11 cellular contexts compared by ENCODE assay signal in the genomic region with DNA sequence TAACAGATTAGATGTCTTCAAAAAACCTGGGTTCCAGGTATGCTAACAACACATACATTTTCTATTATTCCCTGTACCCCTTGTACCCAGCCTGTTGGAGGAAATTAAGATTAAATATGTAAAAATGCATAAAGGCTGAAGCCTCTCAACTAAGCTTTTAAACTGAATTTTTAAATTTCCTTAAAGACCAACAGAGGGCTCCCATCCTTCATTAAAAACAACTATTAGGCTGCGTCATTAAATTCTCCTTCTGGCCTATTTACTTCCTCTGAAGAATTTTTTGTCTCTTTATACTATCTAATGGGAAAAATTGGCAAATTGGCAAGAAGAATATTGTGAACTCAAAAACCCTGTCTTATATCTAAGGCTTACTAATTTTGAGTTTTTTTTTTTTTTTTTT. TPM values are rescaled to one million over a fixed set of nuclear protein-coding genes. Genes with fewer than 3 reads are reported as not detected.
DNase-seq lines count a peak whose midpoint lies in the region; ATAC-seq and TF ChIP-seq lines count a peak whose summit lies in the region.
"Had no signal": no experiment of that assay in that cellular context is flagged by ENCODE, and none has a peak within 500 bp of the region (broad histone marks: within the 10 kb centered on the region; RNA-seq: fewer than 3 reads in every experiment).

No MANE protein-coding gene starts in this region.

- CTCF ChIA-PET in Caco-2 (lab: Charles Lee) = interaction anchor here (0.6 to 1.6 kb wide), 9 partner anchors 15 to 534 kb away, joined by 3 to 7 read pairs (median 4); a partner anchor contains a TSS

- BruUV-seq in Caco-2 (replicated peaks; lab: Mats Ljungman, UMichigan) = no TSS peak

- intact Hi-C loops in Caco-2 (cut with micrococcal nuclease; ENCODE audit: unreplicated experiment) = loop anchor here (1.0 kb wide), 1 partner anchor 81 kb away; no protein-coding TSS in a partner anchor

- TF ChIP-seq CTCF in Caco-2 (IDR thresholded peaks at IDR 0.05; ENCODE audit: insufficient read depth in 1 of 2, low read depth in 1 of 2, low read length in 1 of 2, severe bottlenecking in 1 of 2, unreplicated experiment in 1 of 2) (peak; percentile 12 to 44), nephron (IDR thresholded peaks at IDR 0.05; ENCODE audit: unreplicated experiment in 3 of 3) (peak; percentile 35 to 54 (median 38))

- H3K4me1 ChIP-seq in Caco-2 = no peaks in the 10 kb centered on the region

- peaks cover 66% of the 10 kb centered on the region for H3K36me3 Mint-ChIP-seq in Caco-2 (ENCODE audit: insufficient read depth, unreplicated experiment)
- H3K36me3 Mint-ChIP-seq in nephron (ENCODE audit: low read depth) = peaks cover 46% of the 10 kb centered on the region

- H3K27me3 ChIP-seq in Caco-2 (replicated peaks; ENCODE audit: control insufficient read depth, insufficient read depth, low read length) = no peaks in the 10 kb centered on the region
- H3K27me3 ChIP-seq: upper lobe of left lung had no signal

- H3K9me3 ChIP-seq in Caco-2 = no peaks in the 10 kb centered on the region
- H3K9me3 ChIP-seq: upper lobe of left lung had no signal

- H3K4me3 ChIP-seq in Caco-2 (ENCODE audit: low read depth, low read length) = no peak overlapping the region
- H3K4me3 ChIP-seq: upper lobe of left lung had no signal

- peaks cover 2% of the 10 kb centered on the region for H3K36me3 ChIP-seq in Caco-2 (ENCODE audit: control insufficient read depth, insufficient read depth, low read length)

- H3K4me1 Mint-ChIP-seq in Caco-2 (ENCODE audit: low read depth, unreplicated experiment) = no peaks in the 10 kb centered on the region
- H3K4me1 Mint-ChIP-seq in nephron = no peaks in the 10 kb centered on the region

- POLR2A ChIA-PET in Caco-2 (lab: Charles Lee) = interaction anchor here (0.5 kb wide), 1 partner anchor 73 kb away, joined by 3 read pairs; a partner anchor contains a TSS

- no peak overlapping the region for H3K4me3 Mint-ChIP-seq in Caco-2 (ENCODE audit: unreplicated experiment)
- no peak overlapping the region for H3K4me3 Mint-ChIP-seq in nephron

- H3K27me3 Mint-ChIP-seq in Caco-2 (ENCODE audit: insufficient read depth, unreplicated experiment) (no peaks in the 10 kb centered on the region), nephron (ENCODE audit: low read depth) (no peaks in the 10 kb centered on the region)

- no peak for DNase-seq in Caco-2
- DNase-seq in M059J (ENCODE audit: low read depth) = peak; percentile 2
- peak; percentile 37 for DNase-seq in cerebellum (ENCODE audit: low spot score)
- no peak for DNase-seq in activated CD8-positive, alpha-beta memory T cell treated with anti-CD3 and anti-CD28 coated beads for 24 hours
- no peak for DNase-seq in NCI-H1930 (lab: John Stamatoyannopoulos, UW)
- no peak for DNase-seq in NCI-H446 (lab: John Stamatoyannopoulos, UW)
- DNase-seq: amygdala, upper lobe of left lung had no signal

- no peak overlapping the region for H3K27ac Mint-ChIP-seq in Caco-2 (ENCODE audit: unreplicated experiment)
- H3K27ac Mint-ChIP-seq in nephron = no peak overlapping the region

- H3K9me3 Mint-ChIP-seq in Caco-2 (ENCODE audit: unreplicated experiment) (no peaks in the 10 kb centered on the region), nephron (no peaks in the 10 kb centered on the region)

- no peak for ATAC-seq in GM18858 (IDR thresholded peaks at IDR 0.05; ENCODE audit: unreplicated experiment)
- ATAC-seq: activated CD4-positive, CD25-positive, alpha-beta regulatory T cell treated with anti-CD3 and anti-CD28 coated beads, Interleukin-2, amount 50 U/mL, for 24 hours had no signal

RNA-seq across cellular contexts. Expression of a gene that starts 21.8 kb away (rescaled TPM):
- total RNA-seq in Caco-2 (2022) (40.4 and 42.1 TPM in 2 replicates), cerebellum (33.0 TPM)
- 25.9 and 37.4 TPM in 2 replicates for total RNA-seq in M059J (2014; rRNA removed; shearing (Covaris generic))

RNA-seq across cellular contexts. Expression of a gene that starts 35.1 kb away (rescaled TPM):
- total RNA-seq in Caco-2 (2022) = 96.8 and 108 TPM in 2 replicates
- 23.0 and 38.8 TPM in 2 replicates for total RNA-seq in M059J (2014; rRNA removed; shearing (Covaris generic))
- total RNA-seq in cerebellum = 79.8 TPM

Comparison
In these comparisons a context has a peak if more than half of its experiments do, and no peak if none do; other contexts are left out.
1. DNase-seq: peak in M059J (single experiment) and cerebellum (single experiment); none in Caco-2 (0 of 2), activated CD8-positive, alpha-beta memory T cell treated with anti-CD3 and anti-CD28 coated beads for 24 hours (single experiment), NCI-H1930 (0 of 2) and NCI-H446 (0 of 2).